In the genomic region with DNA sequence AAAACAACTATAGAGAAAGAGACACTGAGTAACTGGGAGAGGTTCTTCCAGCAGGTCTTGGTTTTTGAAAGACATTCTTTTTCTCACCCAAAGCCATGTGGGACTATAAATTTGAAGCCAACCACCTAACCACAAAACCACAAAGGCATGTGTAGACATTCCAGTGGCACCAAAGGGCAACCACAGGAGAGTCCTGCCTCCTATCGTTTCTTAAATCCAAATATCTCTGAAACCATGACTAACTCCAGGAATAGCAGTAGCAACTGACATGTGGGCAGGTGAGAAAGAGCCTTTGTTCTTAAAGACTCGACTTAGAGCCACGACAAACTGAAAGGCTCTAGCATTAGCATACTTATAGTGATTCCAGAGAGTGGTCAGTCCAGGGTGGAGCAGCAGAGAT, we compare ENCODE assay signal across 1 cellular context.
TF ChIP-seq lines count a peak whose summit lies in the region.

No MANE protein-coding gene starts in this region.

TF ChIP-seq in GM23338, 12 proteins besides CTCF, POLR2A, EP300 and RAD21 (continued from another document):
- TF ChIP-seq, protein P1, sequence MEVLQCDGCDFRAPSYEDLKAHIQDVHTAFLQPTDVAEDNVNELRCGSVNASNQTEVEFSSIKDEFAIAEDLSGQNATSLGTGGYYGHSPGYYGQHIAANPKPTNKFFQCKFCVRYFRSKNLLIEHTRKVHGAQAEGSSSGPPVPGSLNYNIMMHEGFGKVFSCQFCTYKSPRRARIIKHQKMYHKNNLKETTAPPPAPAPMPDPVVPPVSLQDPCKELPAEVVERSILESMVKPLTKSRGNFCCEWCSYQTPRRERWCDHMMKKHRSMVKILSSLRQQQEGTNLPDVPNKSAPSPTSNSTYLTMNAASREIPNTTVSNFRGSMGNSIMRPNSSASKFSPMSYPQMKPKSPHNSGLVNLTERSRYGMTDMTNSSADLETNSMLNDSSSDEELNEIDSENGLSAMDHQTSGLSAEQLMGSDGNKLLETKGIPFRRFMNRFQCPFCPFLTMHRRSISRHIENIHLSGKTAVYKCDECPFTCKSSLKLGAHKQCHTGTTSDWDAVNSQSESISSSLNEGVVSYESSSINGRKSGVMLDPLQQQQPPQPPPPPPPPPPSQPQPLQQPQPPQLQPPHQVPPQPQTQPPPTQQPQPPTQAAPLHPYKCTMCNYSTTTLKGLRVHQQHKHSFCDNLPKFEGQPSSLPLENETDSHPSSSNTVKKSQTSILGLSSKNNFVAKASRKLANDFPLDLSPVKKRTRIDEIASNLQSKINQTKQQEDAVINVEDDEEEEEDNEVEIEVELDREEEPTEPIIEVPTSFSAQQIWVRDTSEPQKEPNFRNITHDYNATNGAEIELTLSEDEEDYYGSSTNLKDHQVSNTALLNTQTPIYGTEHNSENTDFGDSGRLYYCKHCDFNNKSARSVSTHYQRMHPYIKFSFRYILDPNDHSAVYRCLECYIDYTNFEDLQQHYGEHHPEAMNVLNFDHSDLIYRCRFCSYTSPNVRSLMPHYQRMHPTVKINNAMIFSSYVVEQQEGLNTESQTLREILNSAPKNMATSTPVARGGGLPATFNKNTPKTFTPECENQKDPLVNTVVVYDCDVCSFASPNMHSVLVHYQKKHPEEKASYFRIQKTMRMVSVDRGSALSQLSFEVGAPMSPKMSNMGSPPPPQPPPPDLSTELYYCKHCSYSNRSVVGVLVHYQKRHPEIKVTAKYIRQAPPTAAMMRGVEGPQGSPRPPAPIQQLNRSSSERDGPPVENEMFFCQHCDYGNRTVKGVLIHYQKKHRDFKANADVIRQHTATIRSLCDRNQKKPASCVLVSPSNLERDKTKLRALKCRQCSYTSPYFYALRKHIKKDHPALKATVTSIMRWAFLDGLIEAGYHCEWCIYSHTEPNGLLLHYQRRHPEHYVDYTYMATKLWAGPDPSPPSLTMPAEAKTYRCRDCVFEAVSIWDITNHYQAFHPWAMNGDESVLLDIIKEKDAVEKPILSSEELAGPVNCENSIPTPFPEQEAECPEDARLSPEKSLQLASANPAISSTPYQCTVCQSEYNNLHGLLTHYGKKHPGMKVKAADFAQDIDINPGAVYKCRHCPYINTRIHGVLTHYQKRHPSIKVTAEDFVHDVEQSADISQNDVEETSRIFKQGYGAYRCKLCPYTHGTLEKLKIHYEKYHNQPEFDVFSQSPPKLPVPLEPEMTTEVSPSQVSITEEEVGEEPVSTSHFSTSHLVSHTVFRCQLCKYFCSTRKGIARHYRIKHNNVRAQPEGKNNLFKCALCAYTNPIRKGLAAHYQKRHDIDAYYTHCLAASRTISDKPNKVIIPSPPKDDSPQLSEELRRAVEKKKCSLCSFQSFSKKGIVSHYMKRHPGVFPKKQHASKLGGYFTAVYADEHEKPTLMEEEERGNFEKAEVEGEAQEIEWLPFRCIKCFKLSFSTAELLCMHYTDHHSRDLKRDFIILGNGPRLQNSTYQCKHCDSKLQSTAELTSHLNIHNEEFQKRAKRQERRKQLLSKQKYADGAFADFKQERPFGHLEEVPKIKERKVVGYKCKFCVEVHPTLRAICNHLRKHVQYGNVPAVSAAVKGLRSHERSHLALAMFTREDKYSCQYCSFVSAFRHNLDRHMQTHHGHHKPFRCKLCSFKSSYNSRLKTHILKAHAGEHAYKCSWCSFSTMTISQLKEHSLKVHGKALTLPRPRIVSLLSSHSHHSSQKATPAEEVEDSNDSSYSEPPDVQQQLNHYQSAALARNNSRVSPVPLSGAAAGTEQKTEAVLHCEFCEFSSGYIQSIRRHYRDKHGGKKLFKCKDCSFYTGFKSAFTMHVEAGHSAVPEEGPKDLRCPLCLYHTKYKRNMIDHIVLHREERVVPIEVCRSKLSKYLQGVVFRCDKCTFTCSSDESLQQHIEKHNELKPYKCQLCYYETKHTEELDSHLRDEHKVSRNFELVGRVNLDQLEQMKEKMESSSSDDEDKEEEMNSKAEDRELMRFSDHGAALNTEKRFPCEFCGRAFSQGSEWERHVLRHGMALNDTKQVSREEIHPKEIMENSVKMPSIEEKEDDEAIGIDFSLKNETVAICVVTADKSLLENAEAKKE (CRISPR knock-in tag; IDR thresholded peaks at IDR 0.05), result no peak
- TF ChIP-seq, protein P2, sequence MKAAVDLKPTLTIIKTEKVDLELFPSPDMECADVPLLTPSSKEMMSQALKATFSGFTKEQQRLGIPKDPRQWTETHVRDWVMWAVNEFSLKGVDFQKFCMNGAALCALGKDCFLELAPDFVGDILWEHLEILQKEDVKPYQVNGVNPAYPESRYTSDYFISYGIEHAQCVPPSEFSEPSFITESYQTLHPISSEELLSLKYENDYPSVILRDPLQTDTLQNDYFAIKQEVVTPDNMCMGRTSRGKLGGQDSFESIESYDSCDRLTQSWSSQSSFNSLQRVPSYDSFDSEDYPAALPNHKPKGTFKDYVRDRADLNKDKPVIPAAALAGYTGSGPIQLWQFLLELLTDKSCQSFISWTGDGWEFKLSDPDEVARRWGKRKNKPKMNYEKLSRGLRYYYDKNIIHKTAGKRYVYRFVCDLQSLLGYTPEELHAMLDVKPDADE (IDR thresholded peaks at IDR 0.05), result no peak
- TF ChIP-seq, protein P3, sequence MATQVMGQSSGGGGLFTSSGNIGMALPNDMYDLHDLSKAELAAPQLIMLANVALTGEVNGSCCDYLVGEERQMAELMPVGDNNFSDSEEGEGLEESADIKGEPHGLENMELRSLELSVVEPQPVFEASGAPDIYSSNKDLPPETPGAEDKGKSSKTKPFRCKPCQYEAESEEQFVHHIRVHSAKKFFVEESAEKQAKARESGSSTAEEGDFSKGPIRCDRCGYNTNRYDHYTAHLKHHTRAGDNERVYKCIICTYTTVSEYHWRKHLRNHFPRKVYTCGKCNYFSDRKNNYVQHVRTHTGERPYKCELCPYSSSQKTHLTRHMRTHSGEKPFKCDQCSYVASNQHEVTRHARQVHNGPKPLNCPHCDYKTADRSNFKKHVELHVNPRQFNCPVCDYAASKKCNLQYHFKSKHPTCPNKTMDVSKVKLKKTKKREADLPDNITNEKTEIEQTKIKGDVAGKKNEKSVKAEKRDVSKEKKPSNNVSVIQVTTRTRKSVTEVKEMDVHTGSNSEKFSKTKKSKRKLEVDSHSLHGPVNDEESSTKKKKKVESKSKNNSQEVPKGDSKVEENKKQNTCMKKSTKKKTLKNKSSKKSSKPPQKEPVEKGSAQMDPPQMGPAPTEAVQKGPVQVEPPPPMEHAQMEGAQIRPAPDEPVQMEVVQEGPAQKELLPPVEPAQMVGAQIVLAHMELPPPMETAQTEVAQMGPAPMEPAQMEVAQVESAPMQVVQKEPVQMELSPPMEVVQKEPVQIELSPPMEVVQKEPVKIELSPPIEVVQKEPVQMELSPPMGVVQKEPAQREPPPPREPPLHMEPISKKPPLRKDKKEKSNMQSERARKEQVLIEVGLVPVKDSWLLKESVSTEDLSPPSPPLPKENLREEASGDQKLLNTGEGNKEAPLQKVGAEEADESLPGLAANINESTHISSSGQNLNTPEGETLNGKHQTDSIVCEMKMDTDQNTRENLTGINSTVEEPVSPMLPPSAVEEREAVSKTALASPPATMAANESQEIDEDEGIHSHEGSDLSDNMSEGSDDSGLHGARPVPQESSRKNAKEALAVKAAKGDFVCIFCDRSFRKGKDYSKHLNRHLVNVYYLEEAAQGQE (IDR thresholded peaks at IDR 0.05; ENCODE audit: unreplicated experiment), result no peak
- TF ChIP-seq EZH2phosphoT487 (IDR thresholded peaks at IDR 0.05; ENCODE audit: unreplicated experiment), result no peak
- no peak for TF ChIP-seq JUNB (IDR thresholded peaks at IDR 0.05; ENCODE audit: unreplicated experiment)
- TF ChIP-seq POLR2AphosphoS5 (IDR thresholded peaks at IDR 0.05; ENCODE audit: low read depth), result no peak
- TF ChIP-seq STAT1 (IDR thresholded peaks at IDR 0.05; ENCODE audit: unreplicated experiment), result no peak
- TF ChIP-seq CREB1 (CRISPR knock-in tag; IDR thresholded peaks at IDR 0.05; ENCODE audit: low read depth), result no peak
- TF ChIP-seq ZNF331 (CRISPR knock-in tag; IDR thresholded peaks at IDR 0.05; ENCODE audit: low read depth), result no peak
